ENCODE assay signal across 13 cellular contexts in genomic region chr19:46970815-46971214, GRCh38. TPM values are rescaled to one million over a fixed set of nuclear protein-coding genes. Genes with fewer than 3 reads are reported as not detected.
DNase-seq lines count a peak whose midpoint lies in the region; ATAC-seq and TF ChIP-seq lines count a peak whose summit lies in the region.
"Had no signal": no experiment of that assay in that cellular context is flagged by ENCODE, and none has a peak within 500 bp of the region (broad histone marks: within the 10 kb centered on the region; RNA-seq: fewer than 3 reads in every experiment).

No MANE protein-coding gene starts in this region.

- no peaks in the 10 kb centered on the region for H3K27me3 Mint-ChIP-seq in activated naive CD4-positive, alpha-beta T cell treated with anti-CD3 and anti-CD28 coated beads for 36 hours (ENCODE audit: low read depth)
- H3K27me3 Mint-ChIP-seq: natural killer cell treated with Interleukin-12 subunit alpha and Interleukin-12 subunit beta and Interleukin-15 and Interleukin-18, amount 100 ng/mL, for 72 hours had no signal

- peak; percentile 74 for DNase-seq in HCEC 1CT
- DNase-seq in SJSA1 (ENCODE audit: low read depth in 1 of 2, low spot score in 2 of 2), result peak; percentile 95 to 96
- DNase-seq in Right ventricle myocardium superior, result peak; percentile 77
- DNase-seq in stromal cell of bone marrow (ENCODE audit: low read depth), result peak; percentile 88
- DNase-seq in KBM-7, result no peak
- DNase-seq in mammary epithelial cell, result no peak
- DNase-seq in activated naive CD4-positive, alpha-beta T cell treated with anti-CD3 and anti-CD28 coated beads for 36 hours, result no peak
- DNase-seq: caudate nucleus, islet precursor cell, NCI-H1694, NCI-H82 had no signal

- peaks cover 23% of the 10 kb centered on the region for H3K79me2 ChIP-seq in mammary epithelial cell (ENCODE audit: insufficient read depth, low read length)

- no peaks in the 10 kb centered on the region for H4K20me1 ChIP-seq in mammary epithelial cell (ENCODE audit: insufficient read depth, low read length)

- intact Hi-C loops in Right ventricle myocardium superior (cut with DNase I) (no loop called here), mammary epithelial cell (cut with micrococcal nuclease) (no loop called here)
- intact Hi-C loops in activated naive CD4-positive, alpha-beta T cell treated with anti-CD3 and anti-CD28 coated beads for 36 hours (cut with micrococcal nuclease), result no loop called here

- H3K4me3 ChIP-seq in SJSA1, result no peak overlapping the region
- H3K4me3 ChIP-seq in mammary epithelial cell (replicated peaks in 1 of 3; ENCODE audit: insufficient read depth in 1 of 3, low read depth in 2 of 3, low read length in 3 of 3), result no peak overlapping the region
- H3K4me3 ChIP-seq: skin epidermis had no signal

- no peak overlapping the region for H2AFZ ChIP-seq in mammary epithelial cell (ENCODE audit: low read depth, low read length)

- no peaks in the 10 kb centered on the region for H3K27me3 ChIP-seq in SJSA1 (replicated peaks)
- H3K27me3 ChIP-seq in mammary epithelial cell (ENCODE audit: insufficient read depth, low read length), result no peaks in the 10 kb centered on the region

- H3K9me3 ChIP-seq in SJSA1 (replicated peaks) (no peaks in the 10 kb centered on the region), mammary epithelial cell (replicated peaks; ENCODE audit: insufficient read depth, low read length) (no peaks in the 10 kb centered on the region)

- H3K36me3 Mint-ChIP-seq in activated naive CD4-positive, alpha-beta T cell treated with anti-CD3 and anti-CD28 coated beads for 36 hours (ENCODE audit: low read depth), result no peaks in the 10 kb centered on the region

- H3K27ac ChIP-seq in SJSA1 (peak overlapping the region; percentile 95), mammary epithelial cell (ENCODE audit: insufficient read depth, low read depth, low read length) (no peak overlapping the region)

- no peak overlapping the region for H3K9ac ChIP-seq in mammary epithelial cell (ENCODE audit: insufficient read depth, low read length)

- H3K4me1 Mint-ChIP-seq in activated naive CD4-positive, alpha-beta T cell treated with anti-CD3 and anti-CD28 coated beads for 36 hours (ENCODE audit: low read depth), result peaks cover 16% of the 10 kb centered on the region

- peak; percentile 71 for ATAC-seq in Right ventricle myocardium superior (ENCODE audit: poor library complexity)
- ATAC-seq: natural killer cell treated with Interleukin-12 subunit alpha and Interleukin-12 subunit beta and Interleukin-15 and Interleukin-18, amount 100 ng/mL, for 72 hours had no signal

- H3K4me3 Mint-ChIP-seq in activated naive CD4-positive, alpha-beta T cell treated with anti-CD3 and anti-CD28 coated beads for 36 hours, result no peak overlapping the region
- H3K4me3 Mint-ChIP-seq: natural killer cell treated with Interleukin-12 subunit alpha and Interleukin-12 subunit beta and Interleukin-15 and Interleukin-18, amount 100 ng/mL, for 72 hours had no signal

- H3K4me1 ChIP-seq in SJSA1 (replicated peaks), result peaks cover 47% of the 10 kb centered on the region
- peaks cover 2% of the 10 kb centered on the region for H3K4me1 ChIP-seq in mammary epithelial cell (ENCODE audit: insufficient read depth, low read length)

- 97% methylated on average over 8 of the region's 9 CpGs for WGBS in mammary epithelial cell (ENCODE audit: low coverage, missing lambda C conversion rate)

- H3K27ac Mint-ChIP-seq in activated naive CD4-positive, alpha-beta T cell treated with anti-CD3 and anti-CD28 coated beads for 36 hours, result no peak overlapping the region

- TF ChIP-seq CTCF in mammary epithelial cell (conservative IDR thresholded peaks at IDR 0.05 in 1 of 2, IDR thresholded peaks at IDR 0.05 in 1 of 2; ENCODE audit: extremely low read depth in 1 of 2, insufficient read depth in 1 of 2, low read depth in 1 of 2, low read length in 2 of 2), result no peak

- no peaks in the 10 kb centered on the region for H3K9me3 Mint-ChIP-seq in activated naive CD4-positive, alpha-beta T cell treated with anti-CD3 and anti-CD28 coated beads for 36 hours

- BruUV-seq in mammary epithelial cell (replicated peaks; lab: Mats Ljungman, UMichigan), result no TSS peak

- CTCF ChIA-PET in mammary epithelial cell (lab: Charles Lee; ENCODE audit: low non-redundant PET), result no interaction called here
- CTCF ChIA-PET in activated naive CD4-positive, alpha-beta T cell treated with anti-CD3 and anti-CD28 coated beads for 36 hours (lab: Charles Lee), result interaction anchor here (1.6 kb wide), 1 partner anchor 42 kb away, joined by 6 read pairs; no protein-coding TSS in a partner anchor

- dilution Hi-C loops in mammary epithelial cell (cut with HindIII; ENCODE audit: low sequenced_read_pairs), result no loop called here

- peaks cover 23% of the 10 kb centered on the region for H3K36me3 ChIP-seq in SJSA1
- H3K36me3 ChIP-seq in mammary epithelial cell (ENCODE audit: insufficient read depth, low read length), result no peaks in the 10 kb centered on the region

- no peak overlapping the region for H3K4me2 ChIP-seq in mammary epithelial cell (ENCODE audit: insufficient read depth, low read depth, low read length)

- in situ Hi-C loops in KBM-7 (cut with MboI; ENCODE audit: low pct_unique_long_range_greater_than_20kb, low sequenced_read_pairs) (no loop called here), mammary epithelial cell (cut with MboI; ENCODE audit: low sequenced_read_pairs in 2 of 2) (no loop called here)

RNA-seq across cellular contexts. Expression of gene NPAS1, which starts 48.8 kb away (rescaled TPM):
- total RNA-seq in SJSA1 (2014; rRNA removed; shearing (Covaris generic)), result not detected in 2 replicates
- total RNA-seq in Right ventricle myocardium superior, result not detected
- total RNA-seq in mammary epithelial cell, result under 1 TPM; 0.67 to 0.71 TPM
- polyA plus RNA-seq in mammary epithelial cell, result 0.39 TPM
- polyA minus RNA-seq in mammary epithelial cell, result not detected
- total RNA-seq in activated naive CD4-positive, alpha-beta T cell treated with anti-CD3 and anti-CD28 coated beads for 36 hours, result under 1 TPM in 1 of 2 experiments, not detected in 1; 0.21 TPM
- total RNA-seq: natural killer cell treated with Interleukin-12 subunit alpha and Interleukin-12 subunit beta and Interleukin-15 and Interleukin-18, amount 100 ng/mL, for 72 hours had no signal

Comparison
In these comparisons a context has a peak if more than half of its experiments do, and no peak if none do; other contexts are left out.
1. DNase-seq: peak in HCEC 1CT (single experiment), SJSA1 (2 of 2), Right ventricle myocardium superior (single experiment) and stromal cell of bone marrow (single experiment); none in KBM-7 (single experiment), mammary epithelial cell (single experiment) and activated naive CD4-positive, alpha-beta T cell treated with anti-CD3 and anti-CD28 coated beads for 36 hours (single experiment).